Comparison of ENCODE assay signal across 24 cellular contexts in the genomic region with DNA sequence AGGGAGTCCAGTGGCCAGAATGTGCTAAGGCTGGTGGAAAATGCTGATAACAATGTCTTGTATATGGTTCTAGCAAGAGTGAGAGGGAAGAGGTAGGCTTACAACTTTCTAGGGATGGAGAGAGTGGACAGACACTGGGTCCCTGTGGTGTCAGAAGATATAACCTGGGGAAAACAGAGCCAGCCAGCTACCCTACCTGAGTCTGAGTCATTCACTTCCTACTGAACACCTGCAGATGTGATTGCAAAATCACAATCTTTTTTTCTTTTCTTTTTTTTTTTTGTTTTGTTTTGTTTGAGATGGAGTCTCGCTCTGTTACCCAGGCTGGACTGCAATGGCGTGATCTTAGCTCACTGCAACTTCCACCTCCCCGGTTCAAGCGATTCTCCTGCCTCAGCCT. TPM values are rescaled to one million over a fixed set of nuclear protein-coding genes. Genes with fewer than 3 reads are reported as not detected.
DNase-seq lines count a peak whose midpoint lies in the region; ATAC-seq and TF ChIP-seq lines count a peak whose summit lies in the region.
"Had no signal": no experiment of that assay in that cellular context is flagged by ENCODE, and none has a peak within 500 bp of the region (broad histone marks: within the 10 kb centered on the region; RNA-seq: fewer than 3 reads in every experiment).

No MANE protein-coding gene starts in this region.

- no peaks in the 10 kb centered on the region for H3K27me3 ChIP-seq in CD4-positive, alpha-beta T cell (ENCODE audit: control insufficient read depth, insufficient read depth, low read length)
- no peaks in the 10 kb centered on the region for H3K27me3 ChIP-seq in esophagus muscularis mucosa
- no peaks in the 10 kb centered on the region for H3K27me3 ChIP-seq in right cardiac atrium (ENCODE audit: control insufficient read depth, insufficient read depth)
- H3K27me3 ChIP-seq: MG63 had no signal

- no peak for DNase-seq in CD4-positive, alpha-beta T cell
- DNase-seq in HPDE6-E6E7 (ENCODE audit: extremely low spot score) (peak; percentile 79), naive B cell (no peak), esophagus muscularis mucosa (ENCODE audit: extremely low spot score) (no peak), NCI-H1092 (lab: John Stamatoyannopoulos, UW) (no peak), right cardiac atrium (no peak)
- no peak for DNase-seq in activated naive CD8-positive, alpha-beta T cell treated with anti-CD3 and anti-CD28 coated beads, Interleukin-2, amount 50 U/mL, for 24 hours
- DNase-seq: activated CD8-positive, alpha-beta memory T cell treated with anti-CD3 and anti-CD28 coated beads for 24 hours; activated naive CD8-positive, alpha-beta T cell treated with anti-CD3 and anti-CD28 coated beads, Interleukin-2, amount 10 ng/mL, durations not matched to agents 7 days and 5 days; activated T-cell treated with anti-CD3 and anti-CD28 coated beads, Interleukin-2, amount 50 U/mL, for 48 hours; glutamatergic neuron; GM23248; left colon; mesenchymal stem cell; MG63; NCI-H1436; NCI-H526 treated with DMSO at 0.1 percent for 48 hours; retina; stimulated activated CD4-positive, alpha-beta T cell treated with anti-CD3 and anti-CD28 coated beads, Interleukin-2, amount 100 ng/mL, for 48 hours; stimulated activated naive CD4-positive, alpha-beta T cell treated with Interleukin-2 at 50 U/mL for 16 hours; T1000 had no signal

- peak overlapping the region; percentile 16 for H3K27ac Mint-ChIP-seq in CD4-positive, alpha-beta T cell
- H3K27ac Mint-ChIP-seq in activated naive CD8-positive, alpha-beta T cell treated with anti-CD3 and anti-CD28 coated beads, Interleukin-2, amount 50 U/mL, for 24 hours = peak overlapping the region; percentile 28
- peak overlapping the region in 5 of 6 donors; percentile 11 to 89 (median 65) for H3K27ac Mint-ChIP-seq in naive B cell
- H3K27ac Mint-ChIP-seq: activated naive CD8-positive, alpha-beta T cell treated with anti-CD3 and anti-CD28 coated beads, Interleukin-2, amount 10 ng/mL, durations not matched to agents 7 days and 5 days; WTC11 had no signal

- H3K9me3 Mint-ChIP-seq in CD4-positive, alpha-beta T cell = peaks cover 3% of the 10 kb centered on the region
- H3K9me3 Mint-ChIP-seq in activated naive CD8-positive, alpha-beta T cell treated with anti-CD3 and anti-CD28 coated beads, Interleukin-2, amount 50 U/mL, for 24 hours = peaks cover 9% of the 10 kb centered on the region
- peaks cover 0 to 10% (median 3%) of the 10 kb centered on the region in 7 donors for H3K9me3 Mint-ChIP-seq in naive B cell
- H3K9me3 Mint-ChIP-seq: WTC11 had no signal

- peaks cover 80% of the 10 kb centered on the region for H3K4me1 Mint-ChIP-seq in CD4-positive, alpha-beta T cell (ENCODE audit: low read depth)
- peaks cover 80% of the 10 kb centered on the region for H3K4me1 Mint-ChIP-seq in activated naive CD8-positive, alpha-beta T cell treated with anti-CD3 and anti-CD28 coated beads, Interleukin-2, amount 50 U/mL, for 24 hours
- peaks cover 60 to 94% (median 71%) of the 10 kb centered on the region in 3 donors for H3K4me1 Mint-ChIP-seq in naive B cell

- no peak for ATAC-seq in CD4-positive, alpha-beta T cell (ENCODE audit: poor library complexity)
- no peak for ATAC-seq in activated naive CD8-positive, alpha-beta T cell treated with anti-CD3 and anti-CD28 coated beads, Interleukin-2, amount 50 U/mL, for 24 hours
- no peak for ATAC-seq in naive B cell (ENCODE audit: low read depth in 2 of 2)
- no peak for ATAC-seq in right cardiac atrium
- ATAC-seq: HepG2, left colon, SK-N-SH treated with all-trans-retinoic acid at 6 μM for 48 hours, WTC11 had no signal

- H3K27me3 Mint-ChIP-seq in CD4-positive, alpha-beta T cell = no peaks in the 10 kb centered on the region
- no peaks in the 10 kb centered on the region for H3K27me3 Mint-ChIP-seq in activated naive CD8-positive, alpha-beta T cell treated with anti-CD3 and anti-CD28 coated beads, Interleukin-2, amount 50 U/mL, for 24 hours
- H3K27me3 Mint-ChIP-seq in naive B cell = no peaks in the 10 kb centered on the region
- H3K27me3 Mint-ChIP-seq: activated naive CD8-positive, alpha-beta T cell treated with anti-CD3 and anti-CD28 coated beads, Interleukin-2, amount 10 ng/mL, durations not matched to agents 7 days and 5 days had no signal

- intact Hi-C loops in CD4-positive, alpha-beta T cell (cut with DNase I, micrococcal nuclease) = no loop called here
- intact Hi-C loops in esophagus muscularis mucosa (cut with DNase I) (no loop called here), right cardiac atrium (cut with DNase I) (no loop called here)

- H3K36me3 Mint-ChIP-seq in CD4-positive, alpha-beta T cell (ENCODE audit: low read depth) = peaks cover 50% of the 10 kb centered on the region
- H3K36me3 Mint-ChIP-seq in activated naive CD8-positive, alpha-beta T cell treated with anti-CD3 and anti-CD28 coated beads, Interleukin-2, amount 50 U/mL, for 24 hours (ENCODE audit: low read depth) = peaks cover 61% of the 10 kb centered on the region
- H3K36me3 Mint-ChIP-seq in naive B cell = peaks cover 24 to 27% of the 10 kb centered on the region in 2 donors

- POLR2A ChIA-PET in CD4-positive, alpha-beta T cell (lab: Charles Lee) = interaction anchor here (1.2 kb wide), 1 partner anchor 16 kb away, joined by 3 read pairs; no protein-coding TSS in a partner anchor

- H3K4me3 Mint-ChIP-seq in CD4-positive, alpha-beta T cell = no peak overlapping the region
- no peak overlapping the region for H3K4me3 Mint-ChIP-seq in activated naive CD8-positive, alpha-beta T cell treated with anti-CD3 and anti-CD28 coated beads, Interleukin-2, amount 50 U/mL, for 24 hours
- H3K4me3 Mint-ChIP-seq in naive B cell = peak overlapping the region in 4 of 8 donors; percentile 9 to 60 (median 27)
- H3K4me3 Mint-ChIP-seq: activated naive CD8-positive, alpha-beta T cell treated with anti-CD3 and anti-CD28 coated beads, Interleukin-2, amount 10 ng/mL, durations not matched to agents 7 days and 5 days; WTC11 had no signal

- H3K4me3 ChIP-seq in esophagus muscularis mucosa (no peak overlapping the region), right cardiac atrium (ENCODE audit: low read length) (no peak overlapping the region)
- H3K4me3 ChIP-seq: GM23248, MG63 had no signal

- WGBS in esophagus muscularis mucosa = 100% methylated on average over 4 of the region's 4 CpGs
- 99% methylated on average over 4 of the region's 4 CpGs for WGBS in right cardiac atrium

- H3K27ac ChIP-seq in CD4-positive, alpha-beta T cell (ENCODE audit: low read depth, low read length) = no peak overlapping the region
- H3K27ac ChIP-seq in esophagus muscularis mucosa (replicated peaks in 1 of 4) (no peak overlapping the region), right cardiac atrium (ENCODE audit: low read length) (no peak overlapping the region)
- H3K27ac ChIP-seq: GM23248 had no signal

- H3K36me3 ChIP-seq in esophagus muscularis mucosa = peaks cover 0 to 4% (median 0%) of the 10 kb centered on the region in 4 donors

- TF ChIP-seq POLR2A in esophagus muscularis mucosa (IDR thresholded peaks at IDR 0.05; ENCODE audit: low read depth) = no peak

- CTCF ChIA-PET in CD4-positive, alpha-beta T cell (lab: Charles Lee) = no interaction called here

- H3K4me1 ChIP-seq in esophagus muscularis mucosa (peaks cover 14 to 19% (median 18%) of the 10 kb centered on the region in 4 donors), right cardiac atrium (ENCODE audit: control insufficient read depth, insufficient read depth, low read length) (peaks cover 4% of the 10 kb centered on the region)

- TF ChIP-seq EP300 in esophagus muscularis mucosa (IDR thresholded peaks at IDR 0.05) = no peak

- TF ChIP-seq CTCF in CD4-positive, alpha-beta T cell (IDR thresholded peaks at IDR 0.05) = no peak
- no peak for TF ChIP-seq CTCF in esophagus muscularis mucosa (IDR thresholded peaks at IDR 0.05)

- H3K9me3 ChIP-seq in CD4-positive, alpha-beta T cell (ENCODE audit: control insufficient read depth, low read length) = no peaks in the 10 kb centered on the region
- H3K9me3 ChIP-seq in esophagus muscularis mucosa (no peaks in the 10 kb centered on the region), right cardiac atrium (ENCODE audit: control insufficient read depth, low read length) (no peaks in the 10 kb centered on the region)
- H3K9me3 ChIP-seq: MG63 had no signal

RNA-seq across cellular contexts. Expression of a gene that starts 7.3 kb away (rescaled TPM):
- 10 to 100 TPM; 22.2 to 24.1 TPM for total RNA-seq in CD4-positive, alpha-beta T cell
- 1 to 10 TPM in 1 of 6 donors, under 1 TPM in 5; 0.03 to 1.2 (median 0.53) TPM for polyA plus RNA-seq in naive B cell (ENCODE audit: low read depth in 6 of 6)
- total RNA-seq in esophagus muscularis mucosa = 1 to 10 TPM; 5.4 to 6.7 (median 6.1) TPM
- 1 to 10 TPM; 2.5 to 3.3 (median 2.9) TPM for total RNA-seq in right cardiac atrium
- 1.1 TPM for polyA plus RNA-seq in right cardiac atrium
